Comparison of ENCODE assay signal across 14 cellular contexts in genomic region chr14:35741345-35742031, GRCh38.
"Had no signal": no experiment of that assay in that cellular context is flagged by ENCODE, and none has a peak within 500 bp of the region (broad histone marks: within the 10 kb centered on the region; RNA-seq: fewer than 3 reads in every experiment).

No MANE protein-coding gene starts in this region.

- H3K4me3 ChIP-seq: esophagus squamous epithelium had no signal

- DNase-seq: activated CD8-positive, alpha-beta memory T cell treated with anti-CD3 and anti-CD28 coated beads for 24 hours; activated naive CD4-positive, alpha-beta T cell; activated T-cell treated with anti-CD3 and anti-CD28 coated beads, Interleukin-2, amount 50 U/mL, for 1 hour; aorta; esophagus squamous epithelium; foreskin fibroblast; naive thymus-derived CD4-positive, alpha-beta T cell; SK-N-SH; small intestine had no signal

- H3K27me3 ChIP-seq: esophagus squamous epithelium had no signal

- H3K27me3 Mint-ChIP-seq: naive thymus-derived CD4-positive, alpha-beta T cell; type B pancreatic cell had no signal

- H3K9ac ChIP-seq: SK-N-SH had no signal

- FAIRE-seq: bronchial epithelial cell, islet of Langerhans, small intestine had no signal

- H3K27ac ChIP-seq: esophagus squamous epithelium had no signal

- H3K9me3 Mint-ChIP-seq: naive thymus-derived CD4-positive, alpha-beta T cell; type B pancreatic cell had no signal

- H3K4me1 ChIP-seq: esophagus squamous epithelium had no signal

- H3K4me2 ChIP-seq: SK-N-SH had no signal

- H3K27ac Mint-ChIP-seq: type B pancreatic cell had no signal

- H3K9me3 ChIP-seq: esophagus squamous epithelium, SK-N-SH had no signal

- ATAC-seq: activated CD4-positive, CD25-positive, alpha-beta regulatory T cell treated with anti-CD3 and anti-CD28 coated beads, Interleukin-2, amount 50 U/mL, for 24 hours; naive thymus-derived CD4-positive, alpha-beta T cell; Right ventricle myocardium inferior had no signal

- H3K4me3 Mint-ChIP-seq: type B pancreatic cell had no signal
